9 cellular contexts compared by ENCODE assay signal in the genomic region with DNA sequence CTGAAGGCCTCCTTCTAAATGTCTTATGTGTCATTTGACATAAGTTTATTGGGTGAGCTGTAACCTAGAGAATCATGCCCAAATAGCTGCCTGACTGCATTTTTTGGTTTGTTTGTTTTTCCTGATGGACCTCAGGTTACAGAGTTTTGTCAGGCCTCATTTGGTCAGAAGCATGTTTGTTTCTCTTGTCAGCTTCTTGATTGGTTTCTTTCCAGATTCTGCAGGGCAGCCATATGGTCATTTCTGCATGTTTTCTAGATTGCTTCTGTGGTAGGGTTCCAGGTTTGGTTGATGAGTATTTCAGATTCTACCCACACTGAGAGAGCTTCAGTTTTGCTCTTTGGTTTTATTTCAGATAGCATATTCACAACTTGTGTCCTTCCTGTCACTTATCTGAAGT. TPM values are rescaled to one million over a fixed set of nuclear protein-coding genes. Genes with fewer than 3 reads are reported as not detected.
DNase-seq lines count a peak whose midpoint lies in the region; ATAC-seq and TF ChIP-seq lines count a peak whose summit lies in the region.
"Had no signal": no experiment of that assay in that cellular context is flagged by ENCODE, and none has a peak within 500 bp of the region (broad histone marks: within the 10 kb centered on the region; RNA-seq: fewer than 3 reads in every experiment).

No MANE protein-coding gene starts in this region.

- H3K4me1 Mint-ChIP-seq in CD8-positive, alpha-beta memory T cell: peaks cover 32 to 48% (median 45%) of the 10 kb centered on the region in 3 donors

- peaks cover 7 to 36% (median 16%) of the 10 kb centered on the region in 3 donors for H3K36me3 Mint-ChIP-seq in CD8-positive, alpha-beta memory T cell

- H3K4me3 Mint-ChIP-seq in CD8-positive, alpha-beta memory T cell: peak overlapping the region in 4 of 7 donors; percentile 0 to 39 (median 3)

- no peak overlapping the region for H3K4me3 ChIP-seq in CD8-positive, alpha-beta memory T cell (ENCODE audit: low read length)
- no peak overlapping the region for H3K4me3 ChIP-seq in ovary

- H3K9me3 Mint-ChIP-seq in CD8-positive, alpha-beta memory T cell: peaks cover 23 to 35% (median 26%) of the 10 kb centered on the region in 5 donors

- H3K9me3 ChIP-seq in CD8-positive, alpha-beta memory T cell (ENCODE audit: low read length): peaks cover 4% of the 10 kb centered on the region
- H3K9me3 ChIP-seq in ovary: no peaks in the 10 kb centered on the region

- DNase-seq in CD8-positive, alpha-beta memory T cell: no peak
- DNase-seq in OCI-M1 (lab: John Stamatoyannopoulos, UW) (peak; percentile 27), iris pigment epithelial cell (ENCODE audit: low read depth) (peak; percentile 3), ovary (no peak), OCI-M2 (lab: John Stamatoyannopoulos, UW; ENCODE audit: unreplicated experiment) (no peak)
- DNase-seq: NK-92 treated with Interleukin-12 subunit alpha and Interleukin-12 subunit beta, amount 100 ng/mL, for 24 hours had no signal

- TF ChIP-seq POLR2A in ovary (IDR thresholded peaks at IDR 0.05): no peak

- intact Hi-C loops in ovary (cut with DNase I): no loop called here

- ATAC-seq in GM19452 (IDR thresholded peaks at IDR 0.05; ENCODE audit: unreplicated experiment) (peak; percentile 51), GM19035 (IDR thresholded peaks at IDR 0.05; ENCODE audit: unreplicated experiment) (no peak), GM21576 (IDR thresholded peaks at IDR 0.05; ENCODE audit: unreplicated experiment) (no peak)

- no peak overlapping the region for H3K27ac ChIP-seq in CD8-positive, alpha-beta memory T cell (ENCODE audit: low read depth, low read length)
- H3K27ac ChIP-seq in ovary: no peak overlapping the region

- peak overlapping the region; percentile 2 to 93 (median 28) for H3K27ac Mint-ChIP-seq in CD8-positive, alpha-beta memory T cell

- no peaks in the 10 kb centered on the region for H3K27me3 Mint-ChIP-seq in CD8-positive, alpha-beta memory T cell

- no peaks in the 10 kb centered on the region for H3K36me3 ChIP-seq in CD8-positive, alpha-beta memory T cell (ENCODE audit: insufficient read depth, low read length)
- no peaks in the 10 kb centered on the region for H3K36me3 ChIP-seq in ovary

- H3K4me1 ChIP-seq in CD8-positive, alpha-beta memory T cell (ENCODE audit: insufficient read depth, low read length): peaks cover 6% of the 10 kb centered on the region
- H3K4me1 ChIP-seq in ovary (ENCODE audit: insufficient read depth): no peaks in the 10 kb centered on the region

- POLR2A ChIA-PET in CD8-positive, alpha-beta memory T cell (lab: Charles Lee): interaction anchor here (1.3 kb wide), 1 partner anchor 26 kb away, joined by 5 read pairs; no protein-coding TSS in a partner anchor

- TF ChIP-seq EP300 in ovary (IDR thresholded peaks at IDR 0.05): no peak

- CTCF ChIA-PET in CD8-positive, alpha-beta memory T cell (lab: Charles Lee): interaction anchor here (2.0 kb wide), 1 partner anchor 39 kb away, joined by 5 read pairs; no protein-coding TSS in a partner anchor

- no peak for TF ChIP-seq CTCF in ovary (IDR thresholded peaks at IDR 0.05)

- no peaks in the 10 kb centered on the region for H3K27me3 ChIP-seq in CD8-positive, alpha-beta memory T cell (ENCODE audit: insufficient read depth, low read length, poor library complexity, severe bottlenecking)
- H3K27me3 ChIP-seq in ovary: no peaks in the 10 kb centered on the region

RNA-seq across cellular contexts. Expression of gene GLCCI1, which starts 28.0 kb away (rescaled TPM):
- total RNA-seq in CD8-positive, alpha-beta memory T cell: 10 to 100 TPM in 1 of 2 experiments, 1 to 10 TPM in 1; 9.5 to 12.9 TPM
- polyA plus RNA-seq in CD8-positive, alpha-beta memory T cell: 29.1 TPM
- total RNA-seq in ovary: 10 to 100 TPM in 4 of 7 donors, 1 to 10 TPM in 3; 7.9 to 12.7 (median 10.7) TPM
- polyA plus RNA-seq in ovary: 1 to 10 TPM; 6.2 to 9.9 TPM

Comparison
In these comparisons a context has a peak if more than half of its experiments do, and no peak if none do; other contexts are left out.
1. DNase-seq: peak in OCI-M1 (single experiment) and iris pigment epithelial cell (single experiment); none in CD8-positive, alpha-beta memory T cell (0 of 5), ovary (0 of 5) and OCI-M2 (single experiment).